8 cellular contexts compared by ENCODE assay signal in the genomic region with DNA sequence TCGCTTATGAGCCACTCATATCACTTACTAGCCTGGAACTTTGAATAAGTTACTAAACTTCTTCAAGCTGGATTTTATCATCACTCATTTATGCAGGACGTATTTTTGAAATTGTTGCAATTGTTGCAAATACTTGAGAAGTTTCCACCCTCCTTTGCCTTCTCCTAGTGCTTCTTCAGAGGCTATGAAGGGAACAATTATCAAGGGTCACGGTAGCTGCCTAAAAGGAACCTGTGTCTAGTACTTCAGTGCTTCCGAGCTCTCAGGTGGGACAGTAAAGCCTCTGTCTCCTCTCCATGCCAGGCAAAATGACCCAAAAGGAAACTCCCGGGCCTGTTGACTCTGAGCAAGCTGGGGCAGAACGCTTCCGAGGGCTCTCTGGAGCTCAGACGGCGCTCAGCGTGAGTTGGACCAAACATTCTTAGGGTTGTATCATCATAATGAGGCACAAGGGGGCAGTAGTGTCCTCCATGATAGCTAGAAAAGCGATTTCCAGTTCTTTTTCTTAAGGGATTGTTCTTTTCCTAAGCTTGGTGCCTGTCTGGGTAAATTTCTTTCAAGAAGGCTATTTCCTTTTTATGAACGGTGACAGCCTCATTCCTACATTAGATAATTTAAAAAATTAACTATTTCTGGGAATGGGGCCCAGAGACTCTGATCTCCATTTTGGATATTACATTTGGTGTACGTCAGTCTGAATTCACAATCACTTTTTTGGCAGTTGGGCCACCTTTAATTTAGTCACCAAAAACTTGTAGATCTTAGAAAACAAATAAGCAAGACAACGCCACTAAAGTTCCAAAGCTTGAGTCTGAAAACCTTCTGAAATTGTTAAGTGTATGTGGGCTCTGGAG.
DNase-seq lines count a peak whose midpoint lies in the region; ATAC-seq, FAIRE-seq and TF ChIP-seq lines count a peak whose summit lies in the region.

No MANE protein-coding gene starts in this region.

- H3K4me2 ChIP-seq in mammary epithelial cell (ENCODE audit: insufficient read depth, low read depth, low read length) (peak overlapping the region; percentile 37), keratinocyte (ENCODE audit: control insufficient read depth, extremely low read depth, insufficient read depth, low read depth, low read length) (peak overlapping the region; percentile 59)

- H3K9me1 ChIP-seq in keratinocyte (ENCODE audit: control insufficient read depth, extremely low read depth, insufficient read depth, low read length): no peaks in the 10 kb centered on the region

- WGBS in mammary epithelial cell (ENCODE audit: low coverage, missing lambda C conversion rate): 25% methylated on average over 13 of the region's 14 CpGs

- in situ Hi-C loops in KBM-7 (cut with MboI; ENCODE audit: low pct_unique_long_range_greater_than_20kb, low sequenced_read_pairs) (no loop called here), Panc1 (cut with HindIII; ENCODE audit: low pct_unique_long_range_greater_than_20kb, low sequenced_read_pairs) (no loop called here), mammary epithelial cell (cut with MboI; ENCODE audit: low sequenced_read_pairs in 2 of 2) (loop anchor here (5.0 to 25.0 kb wide), 3 partner anchors 359 to 689 kb away; no protein-coding TSS in a partner anchor)

- H2AFZ ChIP-seq in mammary epithelial cell (ENCODE audit: low read depth, low read length): peak overlapping the region; percentile 76
- H2AFZ ChIP-seq in keratinocyte (ENCODE audit: control insufficient read depth, low read length): peak overlapping the region; percentile 79

- no peaks in the 10 kb centered on the region for H3K4me1 ChIP-seq in Panc1 (ENCODE audit: control insufficient read depth, insufficient read depth, low read length)
- no peaks in the 10 kb centered on the region for H3K4me1 ChIP-seq in mammary epithelial cell (ENCODE audit: insufficient read depth, low read length)
- peaks cover 3% of the 10 kb centered on the region for H3K4me1 ChIP-seq in keratinocyte (ENCODE audit: control insufficient read depth, extremely low read depth, insufficient read depth, low read length)

- no peaks in the 10 kb centered on the region for H3K9me3 ChIP-seq in Panc1 (ENCODE audit: control insufficient read depth, insufficient read depth, low read depth, low read length)
- H3K9me3 ChIP-seq in mammary epithelial cell (replicated peaks; ENCODE audit: insufficient read depth, low read length): no peaks in the 10 kb centered on the region
- no peaks in the 10 kb centered on the region for H3K9me3 ChIP-seq in keratinocyte (ENCODE audit: control insufficient read depth, low read depth, low read length)

- H3K4me3 ChIP-seq in Panc1 (ENCODE audit: low read depth in 2 of 2, low read length in 2 of 2) (no peak overlapping the region), mammary epithelial cell (replicated peaks in 1 of 3; ENCODE audit: insufficient read depth in 1 of 3, low read depth in 2 of 3, low read length in 3 of 3) (no peak overlapping the region), keratinocyte (ENCODE audit: control insufficient read depth in 2 of 3, extremely low read depth in 1 of 3, insufficient read depth in 2 of 3, low read depth in 1 of 3, low read length in 3 of 3) (no peak overlapping the region)

- peak; percentile 92 for ATAC-seq in GM21515 (IDR thresholded peaks at IDR 0.05; ENCODE audit: unreplicated experiment)
- peak; percentile 78; the same call in 1 of the 2 replicates for ATAC-seq in Panc1

- peak; percentile 66 for DNase-seq in EH (ENCODE audit: low read depth)
- DNase-seq in KBM-7: peak; percentile 44
- peak; percentile 15 for DNase-seq in Panc1 (ENCODE audit: low read depth, low spot score)
- peak; percentile 53 for DNase-seq in mammary epithelial cell
- DNase-seq in keratinocyte (ENCODE audit: low read depth, low spot score): no peak
- peak in 2 of 3 experiments; percentile 0 to 4 for DNase-seq in stimulated activated CD4-positive, alpha-beta T cell treated with anti-CD3 and anti-CD28 coated beads, TNF-alpha, amount 100 ng/mL, for 24 hours (ENCODE audit: low read depth in 3 of 3)
- DNase-seq in OCI-M2 (lab: John Stamatoyannopoulos, UW; ENCODE audit: unreplicated experiment): no peak

- H3K27ac ChIP-seq in Panc1 (ENCODE audit: low read length) (no peak overlapping the region), mammary epithelial cell (ENCODE audit: insufficient read depth, low read depth, low read length) (no peak overlapping the region), keratinocyte (ENCODE audit: control insufficient read depth, insufficient read depth, low read length) (no peak overlapping the region)

- dilution Hi-C loops in mammary epithelial cell (cut with HindIII; ENCODE audit: low sequenced_read_pairs): loop anchor here (25.0 kb wide), 1 partner anchor 364 kb away; no protein-coding TSS in a partner anchor
- dilution Hi-C loops in keratinocyte (cut with MboI; ENCODE audit: extremely low pct_ligation_motif_present, low sequenced_read_pairs): loop anchor here (25.0 kb wide), 1 partner anchor 364 kb away; no protein-coding TSS in a partner anchor

- no peaks in the 10 kb centered on the region for H3K36me3 ChIP-seq in Panc1 (ENCODE audit: control insufficient read depth, insufficient read depth, low read length)
- H3K36me3 ChIP-seq in mammary epithelial cell (ENCODE audit: insufficient read depth, low read length): no peaks in the 10 kb centered on the region
- H3K36me3 ChIP-seq in keratinocyte (ENCODE audit: control insufficient read depth in 2 of 2, extremely low read depth in 1 of 2, insufficient read depth in 2 of 2, low read length in 2 of 2): no peaks in the 10 kb centered on the region

- H3K79me2 ChIP-seq in mammary epithelial cell (ENCODE audit: insufficient read depth, low read length) (no peaks in the 10 kb centered on the region), keratinocyte (ENCODE audit: control insufficient read depth, insufficient read depth, low read length) (no peaks in the 10 kb centered on the region)

- BruUV-seq in Panc1 (replicated peaks; lab: Mats Ljungman, UMichigan) (no TSS peak), mammary epithelial cell (replicated peaks; lab: Mats Ljungman, UMichigan) (no TSS peak)

- intact Hi-C loops in Panc1 (cut with micrococcal nuclease; ENCODE audit: unreplicated experiment) (loop anchor here (2.0 to 10.0 kb wide), 3 partner anchors 361 to 991 kb away; no protein-coding TSS in a partner anchor), mammary epithelial cell (cut with micrococcal nuclease) (loop anchor here (1.0 kb wide), 2 partner anchors 362 to 696 kb away; no protein-coding TSS in a partner anchor)

- POLR2A ChIA-PET in Panc1 (lab: Charles Lee): no interaction called here

- peak; percentile 73 for TF ChIP-seq CTCF in Panc1 (IDR thresholded peaks at IDR 0.05)
- peak; percentile 69 to 76 for TF ChIP-seq CTCF in mammary epithelial cell (conservative IDR thresholded peaks at IDR 0.05 in 1 of 2, IDR thresholded peaks at IDR 0.05 in 1 of 2; ENCODE audit: extremely low read depth in 1 of 2, insufficient read depth in 1 of 2, low read depth in 1 of 2, low read length in 2 of 2)
- peak; percentile 66 to 78 (median 72) for TF ChIP-seq CTCF in keratinocyte (optimal IDR thresholded peaks at IDR 0.05 in 1 of 3, IDR thresholded peaks at IDR 0.05 in 1 of 3, conservative IDR thresholded peaks at IDR 0.05 in 1 of 3; ENCODE audit: extremely low read depth in 1 of 3, insufficient read depth in 2 of 3, low read length in 3 of 3)

- no peaks in the 10 kb centered on the region for H3K27me3 ChIP-seq in Panc1 (ENCODE audit: control insufficient read depth, insufficient read depth, low read length)
- H3K27me3 ChIP-seq in mammary epithelial cell (ENCODE audit: insufficient read depth, low read length): no peaks in the 10 kb centered on the region
- H3K27me3 ChIP-seq in keratinocyte (ENCODE audit: control insufficient read depth, extremely low read depth, insufficient read depth, low read length): no peaks in the 10 kb centered on the region

- H4K20me1 ChIP-seq in mammary epithelial cell (ENCODE audit: insufficient read depth, low read length): no peaks in the 10 kb centered on the region
- H4K20me1 ChIP-seq in keratinocyte (ENCODE audit: control insufficient read depth, extremely low read depth, insufficient read depth, low read length): no peaks in the 10 kb centered on the region

- H3K9ac ChIP-seq in mammary epithelial cell (ENCODE audit: insufficient read depth, low read length) (no peak overlapping the region), keratinocyte (ENCODE audit: control insufficient read depth, extremely low read depth, insufficient read depth, low read length) (no peak overlapping the region)

- peak; percentile 88 for FAIRE-seq in keratinocyte (lab: Jason Lieb, UNC)

- CTCF ChIA-PET in Panc1 (lab: Charles Lee): interaction anchor here (0.5 to 1.3 kb wide), 5 partner anchors 54 to 697 kb away, joined by 3 to 8 read pairs (median 3); no protein-coding TSS in a partner anchor
- CTCF ChIA-PET in mammary epithelial cell (lab: Charles Lee; ENCODE audit: low non-redundant PET): interaction anchor here (0.5 to 0.7 kb wide), 4 partner anchors 31 to 814 kb away, joined by 3 to 10 read pairs (median 4); no protein-coding TSS in a partner anchor

Comparison
In these comparisons a context has a peak if more than half of its experiments do, and no peak if none do; other contexts are left out.
1. DNase-seq: peak in EH (single experiment), KBM-7 (single experiment), Panc1 (single experiment), mammary epithelial cell (single experiment) and stimulated activated CD4-positive, alpha-beta T cell treated with anti-CD3 and anti-CD28 coated beads, TNF-alpha, amount 100 ng/mL, for 24 hours (2 of 3); none in keratinocyte (single experiment) and OCI-M2 (single experiment).
2. in situ Hi-C loops: an anchor here in mammary epithelial cell (5.0 to 25.0 kb wide); none called in KBM-7 and Panc1.
3. Peak in every context shown above with its lines, with median percentiles within 50 percentile points of each other: CTCF ChIP-seq.